In genomic region chr5:162047279-162047678, GRCh38 we compare ENCODE assay signal across 10 cellular contexts. TPM values are rescaled to one million over a fixed set of nuclear protein-coding genes. Genes with fewer than 3 reads are reported as not detected.
"Had no signal": no experiment of that assay in that cellular context is flagged by ENCODE, and none has a peak within 500 bp of the region (broad histone marks: within the 10 kb centered on the region; RNA-seq: fewer than 3 reads in every experiment).

No MANE protein-coding gene starts in this region.

- H3K36me3 ChIP-seq: HAP-1 had no signal

- H3K9ac ChIP-seq: KMS-11 had no signal

- H3K9me3 ChIP-seq: HAP-1 had no signal

- DNase-seq: GOT3, HFFc6, KBM-7 had no signal

- H3K4me3 ChIP-seq: HAP-1 had no signal

- H3K27me3 Mint-ChIP-seq: IgD-negative memory B cell had no signal

- H3K36me3 Mint-ChIP-seq: IgD-negative memory B cell had no signal

- ATAC-seq: HCT116, HepG2 had no signal

- H3K4me2 ChIP-seq: KMS-11 had no signal

- H3K27ac ChIP-seq: HL-60, KMS-11 had no signal

- H3K27ac Mint-ChIP-seq: HFFc6, IgD-negative memory B cell had no signal

- H3K4me1 Mint-ChIP-seq: IgD-negative memory B cell had no signal

- FAIRE-seq: H54, HepG2 had no signal

- H3K4me3 Mint-ChIP-seq: HFFc6, IgD-negative memory B cell had no signal

RNA-seq across cellular contexts. Expression of gene GABRG2, which starts 20.3 kb away (rescaled TPM):
- total RNA-seq: HepG2, HFFc6 had no signal
- polyA plus RNA-seq: HepG2, IgD-negative memory B cell had no signal
